ENCODE assay signal across 21 cellular contexts in the genomic region with DNA sequence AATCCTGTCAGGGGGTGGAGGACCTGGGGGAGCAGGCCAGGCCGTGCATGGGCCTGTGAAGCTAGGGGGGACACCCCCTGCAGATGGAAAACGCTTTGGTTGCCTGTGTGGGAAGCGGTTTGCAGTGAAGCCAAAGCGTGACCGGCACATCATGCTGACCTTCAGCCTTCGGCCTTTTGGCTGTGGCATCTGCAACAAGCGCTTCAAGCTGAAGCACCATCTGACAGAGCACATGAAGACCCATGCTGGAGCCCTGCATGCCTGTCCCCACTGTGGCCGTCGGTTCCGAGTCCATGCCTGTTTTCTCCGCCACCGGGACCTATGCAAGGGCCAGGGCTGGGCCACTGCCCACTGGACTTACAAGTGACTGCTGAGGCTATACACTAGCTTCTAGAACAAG. TPM values are rescaled to one million over a fixed set of nuclear protein-coding genes. Genes with fewer than 3 reads are reported as not detected.
DNase-seq lines count a peak whose midpoint lies in the region; ATAC-seq, FAIRE-seq and TF ChIP-seq lines count a peak whose summit lies in the region.
"Had no signal": no experiment of that assay in that cellular context is flagged by ENCODE, and none has a peak within 500 bp of the region (broad histone marks: within the 10 kb centered on the region; RNA-seq: fewer than 3 reads in every experiment).

No MANE protein-coding gene starts in this region.

- H3K4me2 ChIP-seq in K562 (ENCODE audit: insufficient read depth, low read length): no peak overlapping the region; the same call in 1 of the 2 replicates

- peak overlapping the region; percentile 38 for H3K4me3 Mint-ChIP-seq in T-helper 2 cell treated with Interferon-gamma antibody and Interleukin-4, amounts not matched to agents 5 μg/mL and 100 μg/mL, for 36 hours
- peak overlapping the region; percentile 98 for H3K4me3 Mint-ChIP-seq in CD8-positive, alpha-beta T cell
- peak overlapping the region; percentile 96 for H3K4me3 Mint-ChIP-seq in neural crest cell

- no peaks in the 10 kb centered on the region for H3K27me3 ChIP-seq in CD8-positive, alpha-beta T cell (ENCODE audit: insufficient read depth, low read length)
- H3K27me3 ChIP-seq in K562 (ENCODE audit: control insufficient read depth in 2 of 2, insufficient read depth in 2 of 2, low read length in 2 of 2): no peaks in the 10 kb centered on the region

- H3K9me1 ChIP-seq in K562 (ENCODE audit: control insufficient read depth, insufficient read depth, low read length): no peaks in the 10 kb centered on the region

- 97% methylated on average over 12 of the region's 12 CpGs for WGBS in K562 (ENCODE audit: insufficient coverage, low coverage, missing lambda C conversion rate)

- no peak for ATAC-seq in CD8-positive, alpha-beta T cell
- ATAC-seq in K562: no peak
- ATAC-seq in HG02798 (IDR thresholded peaks at IDR 0.05; ENCODE audit: poor library complexity, unreplicated experiment): no peak
- ATAC-seq in GM21717 (IDR thresholded peaks at IDR 0.05; ENCODE audit: unreplicated experiment): no peak
- ATAC-seq in HG03196 (IDR thresholded peaks at IDR 0.05; ENCODE audit: unreplicated experiment): no peak
- ATAC-seq: left colon, psoas muscle had no signal

- TF ChIP-seq EP300 in K562 (IDR thresholded peaks at IDR 0.05; ENCODE audit: low read length): no peak

- H3K4me3 ChIP-seq in CD8-positive, alpha-beta T cell (ENCODE audit: low read depth, low read length): no peak overlapping the region
- H3K4me3 ChIP-seq in K562: no peak overlapping the region

- peaks cover 6% of the 10 kb centered on the region for H3K36me3 Mint-ChIP-seq in T-helper 2 cell treated with Interferon-gamma antibody and Interleukin-4, amounts not matched to agents 5 μg/mL and 100 μg/mL, for 36 hours (ENCODE audit: low read depth)
- H3K36me3 Mint-ChIP-seq in CD8-positive, alpha-beta T cell: peaks cover 36% of the 10 kb centered on the region
- H3K36me3 Mint-ChIP-seq in neural crest cell (ENCODE audit: low read depth): peaks cover 30% of the 10 kb centered on the region

- BruUV-seq in K562 (replicated peaks; lab: Mats Ljungman, UMichigan): no TSS peak

- H3K9ac ChIP-seq in K562 (ENCODE audit: insufficient read depth in 1 of 2, low read depth in 2 of 2, low read length in 2 of 2): peak overlapping the region in 1 of 2 experiments; percentile 95; a peak in 2 of 4 replicates

- no peak for TF ChIP-seq CTCF in CD8-positive, alpha-beta T cell (IDR thresholded peaks at IDR 0.05)
- no peak for TF ChIP-seq CTCF in K562 (IDR thresholded peaks at IDR 0.05 in 2 of 3, conservative IDR thresholded peaks at IDR 0.05 in 1 of 3; ENCODE audit: insufficient read depth in 2 of 3, low read depth in 1 of 3, low read length in 3 of 3)
- no peak for TF ChIP-seq CTCF in neural crest cell (conservative IDR thresholded peaks at IDR 0.05)

- H3K27ac Mint-ChIP-seq in T-helper 2 cell treated with Interferon-gamma antibody and Interleukin-4, amounts not matched to agents 5 μg/mL and 100 μg/mL, for 36 hours: no peak overlapping the region
- no peak overlapping the region for H3K27ac Mint-ChIP-seq in CD8-positive, alpha-beta T cell
- no peak overlapping the region for H3K27ac Mint-ChIP-seq in neural crest cell (ENCODE audit: unreplicated experiment)

- no peak overlapping the region for H3K27ac ChIP-seq in CD8-positive, alpha-beta T cell (ENCODE audit: low read depth, low read length)
- H3K27ac ChIP-seq in K562 (ENCODE audit: extremely low read depth, low read depth, low read length): no peak overlapping the region
- H3K27ac ChIP-seq: 22Rv1, psoas muscle had no signal

- H2AFZ ChIP-seq in K562 (ENCODE audit: low read depth, low read length): no peak overlapping the region

- no peaks in the 10 kb centered on the region for H3K9me3 Mint-ChIP-seq in T-helper 2 cell treated with Interferon-gamma antibody and Interleukin-4, amounts not matched to agents 5 μg/mL and 100 μg/mL, for 36 hours
- no peaks in the 10 kb centered on the region for H3K9me3 Mint-ChIP-seq in CD8-positive, alpha-beta T cell
- peaks cover 3% of the 10 kb centered on the region for H3K9me3 Mint-ChIP-seq in neural crest cell
- H3K9me3 Mint-ChIP-seq: central memory CD8-positive, alpha-beta T cell had no signal

- H3K4me1 Mint-ChIP-seq in T-helper 2 cell treated with Interferon-gamma antibody and Interleukin-4, amounts not matched to agents 5 μg/mL and 100 μg/mL, for 36 hours (ENCODE audit: low read depth): peaks cover 16% of the 10 kb centered on the region
- peaks cover 43% of the 10 kb centered on the region for H3K4me1 Mint-ChIP-seq in CD8-positive, alpha-beta T cell (ENCODE audit: low read depth)
- peaks cover 21% of the 10 kb centered on the region for H3K4me1 Mint-ChIP-seq in neural crest cell

- no peaks in the 10 kb centered on the region for H3K27me3 Mint-ChIP-seq in T-helper 2 cell treated with Interferon-gamma antibody and Interleukin-4, amounts not matched to agents 5 μg/mL and 100 μg/mL, for 36 hours (ENCODE audit: low read depth)
- H3K27me3 Mint-ChIP-seq in CD8-positive, alpha-beta T cell (ENCODE audit: low read depth): no peaks in the 10 kb centered on the region
- H3K27me3 Mint-ChIP-seq in neural crest cell (ENCODE audit: low read depth): peaks cover 5% of the 10 kb centered on the region
- H3K27me3 Mint-ChIP-seq: central memory CD8-positive, alpha-beta T cell had no signal

- FAIRE-seq in K562 (lab: Jason Lieb, UNC): no peak
- FAIRE-seq: GM12891 had no signal

- intact Hi-C loops in CD8-positive, alpha-beta T cell (cut with DNase I, micrococcal nuclease): loop anchor here in 1 of 2 experiments (10.0 kb wide), 2 partner anchors 239 to 329 kb away; a partner anchor contains a TSS
- intact Hi-C loops in K562 (cut with micrococcal nuclease): no loop called here

- H4K20me1 ChIP-seq in K562 (replicated peaks; ENCODE audit: control insufficient read depth, insufficient read depth, low read length): no peaks in the 10 kb centered on the region

- POLR2A ChIA-PET in CD8-positive, alpha-beta T cell (lab: Charles Lee): interaction anchor here (1.2 kb wide), 1 partner anchor 25 kb away, joined by 4 read pairs; no protein-coding TSS in a partner anchor
- POLR2A ChIA-PET in K562 (lab: Yijun Ruan, JAX): no interaction called here

- H3K36me3 ChIP-seq in CD8-positive, alpha-beta T cell (ENCODE audit: insufficient read depth, low read length): no peaks in the 10 kb centered on the region
- H3K36me3 ChIP-seq in K562 (ENCODE audit: control insufficient read depth, insufficient read depth, low read length): peaks cover 27% of the 10 kb centered on the region

- no peak for DNase-seq in T-helper 2 cell treated with Interferon-gamma antibody and Interleukin-4, amounts not matched to agents 5 μg/mL and 100 μg/mL, for 36 hours (ENCODE audit: low spot score)
- DNase-seq in T-helper 2 cell (no peak), K562 (ENCODE audit: extremely low read depth in 1 of 4, low spot score in 3 of 4) (no peak), neural crest cell (ENCODE audit: low read depth, low spot score) (no peak)
- no peak for DNase-seq in CD8-positive, alpha-beta T cell
- DNase-seq: activated CD4-positive, alpha-beta T cell treated with anti-CD3 and anti-CD28 coated beads for 48 hours; activated CD8-positive, alpha-beta memory T cell treated with anti-CD3 and anti-CD28 coated beads, Interleukin-2, amount 50 U/mL, for 48 hours; activated gamma-delta T cell treated with Interleukin-2 at 50 U/mL for 16 hours; anterior cingulate cortex; Caco-2; head of caudate nucleus; left colon; mesenchymal stem cell; NCI-H1417; psoas muscle had no signal

- H3K4me1 ChIP-seq in CD8-positive, alpha-beta T cell (ENCODE audit: insufficient read depth, low read length): peaks cover 23% of the 10 kb centered on the region
- H3K4me1 ChIP-seq in K562 (replicated peaks in 1 of 2; ENCODE audit: control insufficient read depth in 2 of 2, insufficient read depth in 2 of 2, low read length in 2 of 2): peaks cover 16 to 20% of the 10 kb centered on the region in 2 experiments
- H3K4me1 ChIP-seq: Caco-2 had no signal

- no peak for TF ChIP-seq POLR2A in K562 (conservative IDR thresholded peaks at IDR 0.05)

- in situ Hi-C loops in K562 (cut with MboI): no loop called here

- CTCF ChIA-PET in CD8-positive, alpha-beta T cell (lab: Charles Lee): interaction anchor here (0.6 to 4.1 kb wide), 2 partner anchors 26 to 195 kb away, joined by 4 to 14 read pairs; no protein-coding TSS in a partner anchor
- CTCF ChIA-PET in K562 (lab: Yijun Ruan, JAX; ENCODE audit: low intra/inter-chr PET ratio): no interaction called here

- no peaks in the 10 kb centered on the region for H3K9me3 ChIP-seq in CD8-positive, alpha-beta T cell (ENCODE audit: low read length)
- no peaks in the 10 kb centered on the region for H3K9me3 ChIP-seq in K562 (replicated peaks; ENCODE audit: control insufficient read depth, insufficient read depth, low read depth, low read length)
- H3K9me3 ChIP-seq: Caco-2, psoas muscle had no signal

- no peak for TF ChIP-seq RAD21 in K562 (CRISPR knock-in tag; conservative IDR thresholded peaks at IDR 0.05 in 1 of 2, IDR thresholded peaks at IDR 0.05 in 1 of 2)

- H3K79me2 ChIP-seq in K562 (ENCODE audit: control insufficient read depth, insufficient read depth, low read length): peaks cover 35% of the 10 kb centered on the region

RNA-seq across cellular contexts. Expression of a gene that starts 1.8 kb away (rescaled TPM):
- 1 to 10 TPM; 7.1 to 9.5 TPM for total RNA-seq in CD8-positive, alpha-beta T cell
- total RNA-seq in K562 (2011; cell fraction: chromatin; rRNA removed; ENCODE audit: low replicate concordance): 14.2 and 31.6 TPM in 2 replicates
- 23.9 and 26.3 TPM in 2 replicates for total RNA-seq in K562 (2011; cell fraction: nucleolus; rRNA removed)
- total RNA-seq in K562 (2011; cell fraction: nucleoplasm; rRNA removed): 14.0 and 19.2 TPM in 2 replicates
- total RNA-seq in K562 (2014; rRNA removed) (10.4 and 15.0 TPM in 2 replicates), K562 (2014; rRNA removed; fragmentation: Illumina TruSeq; extraction: Trizol) (10.3 and 10.4 TPM in 2 replicates), K562 (2015; rRNA removed; fragmentation: Illumina TruSeq; extraction: Trizol) (12.7 and 13.1 TPM in 2 replicates), K562 (2021) (15.9 and 17.3 TPM in 2 replicates), neural crest cell (18.4 and 21.1 TPM in 2 replicates)
- polyA plus RNA-seq in K562 (2011; rRNA removed) (10.5 and 11.1 TPM in 2 replicates), K562 (2014; fragmentation: Illumina TruSeq; extraction: Trizol) (16.3 and 19.5 TPM in 2 replicates), K562 (2014; fragmentation: Nextera tagmentation; extraction: Ambion mirVana) (1 to 10 TPM; 1.9 to 2.5 TPM), K562 (2014; rRNA removed) (6.9 and 11.9 TPM in 2 replicates)
- polyA plus RNA-seq in K562 (2011; cell fraction: cytosol; rRNA removed): 7.8 and 10.3 TPM in 2 replicates
- 13.6 and 18.1 TPM in 2 replicates for polyA plus RNA-seq in K562 (2011; cell fraction: nucleus; rRNA removed)
- polyA plus RNA-seq in K562 (2012): 12.2 and 14.5 TPM in 2 replicates
- polyA minus RNA-seq in K562 (2011; rRNA and poly(A)+ RNA removed): 11.3 and 13.1 TPM in 2 replicates
- 11.1 and 15.7 TPM in 2 replicates for polyA minus RNA-seq in K562 (2011; cell fraction: cytosol; rRNA and poly(A)+ RNA removed)
- polyA minus RNA-seq in K562 (2011; cell fraction: nucleus; rRNA and poly(A)+ RNA removed): 6.6 and 10.3 TPM in 2 replicates

RNA-seq across cellular contexts. Expression of a gene that starts 36.3 kb away (rescaled TPM):
- 10 to 100 TPM; 54.3 to 64.1 TPM for total RNA-seq in CD8-positive, alpha-beta T cell
- total RNA-seq in K562 (2011; cell fraction: chromatin; rRNA removed; ENCODE audit: low replicate concordance): 66.9 and 126 TPM in 2 replicates
- 33.0 and 37.9 TPM in 2 replicates for total RNA-seq in K562 (2011; cell fraction: nucleolus; rRNA removed)
- total RNA-seq in K562 (2011; cell fraction: nucleoplasm; rRNA removed): 43.4 and 59.2 TPM in 2 replicates
- total RNA-seq in K562 (2014; rRNA removed): 2.5 and 2.9 TPM in 2 replicates
- total RNA-seq in K562 (2014; rRNA removed; fragmentation: Illumina TruSeq; extraction: Trizol): 1.9 and 2.6 TPM in 2 replicates
- total RNA-seq in K562 (2015; rRNA removed; fragmentation: Illumina TruSeq; extraction: Trizol): 3.2 and 3.8 TPM in 2 replicates
- 15.2 and 22.8 TPM in 2 replicates for total RNA-seq in K562 (2021)
- 4.4 and 8.2 TPM in 2 replicates for polyA plus RNA-seq in K562 (2011; rRNA removed)
- polyA plus RNA-seq in K562 (2011; cell fraction: cytosol; rRNA removed): 2.7 and 2.8 TPM in 2 replicates
- polyA plus RNA-seq in K562 (2011; cell fraction: nucleus; rRNA removed): 51.0 and 114 TPM in 2 replicates
- polyA plus RNA-seq in K562 (2012): 15.7 and 22.6 TPM in 2 replicates
- 13.9 and 14.2 TPM in 2 replicates for polyA plus RNA-seq in K562 (2014; fragmentation: Illumina TruSeq; extraction: Trizol)
- polyA plus RNA-seq in K562 (2014; fragmentation: Nextera tagmentation; extraction: Ambion mirVana): under 1 TPM; 0.01 to 0.06 TPM
- 14.2 and 14.6 TPM in 2 replicates for polyA plus RNA-seq in K562 (2014; rRNA removed)
- 4.1 and 4.2 TPM in 2 replicates for polyA minus RNA-seq in K562 (2011; rRNA and poly(A)+ RNA removed)
- polyA minus RNA-seq in K562 (2011; cell fraction: cytosol; rRNA and poly(A)+ RNA removed): 3.9 and 4.4 TPM in 2 replicates
- polyA minus RNA-seq in K562 (2011; cell fraction: nucleus; rRNA and poly(A)+ RNA removed): 10.8 and 12.3 TPM in 2 replicates
- total RNA-seq in neural crest cell: 72.4 and 73.5 TPM in 2 replicates

RNA-seq across cellular contexts. Expression of a gene that starts 38.2 kb away (rescaled TPM):
- total RNA-seq in CD8-positive, alpha-beta T cell: 100 to 1,000 TPM; 159 to 177 TPM
- total RNA-seq in K562 (2011; cell fraction: chromatin; rRNA removed; ENCODE audit: low replicate concordance): 90.7 and 171 TPM in 2 replicates
- total RNA-seq in K562 (2011; cell fraction: nucleolus; rRNA removed): 247 and 251 TPM in 2 replicates
- total RNA-seq in K562 (2011; cell fraction: nucleoplasm; rRNA removed): 190 and 192 TPM in 2 replicates
- 310 and 413 TPM in 2 replicates for total RNA-seq in K562 (2014; rRNA removed)
- total RNA-seq in K562 (2014; rRNA removed; fragmentation: Illumina TruSeq; extraction: Trizol): 192 and 203 TPM in 2 replicates
- total RNA-seq in K562 (2015; rRNA removed; fragmentation: Illumina TruSeq; extraction: Trizol): 316 and 317 TPM in 2 replicates
- 369 and 372 TPM in 2 replicates for total RNA-seq in K562 (2021)
- polyA plus RNA-seq in K562 (2011; rRNA removed): 166 and 178 TPM in 2 replicates
- polyA plus RNA-seq in K562 (2011; cell fraction: cytosol; rRNA removed): 269 and 458 TPM in 2 replicates
- 356 and 369 TPM in 2 replicates for polyA plus RNA-seq in K562 (2011; cell fraction: nucleus; rRNA removed)
- polyA plus RNA-seq in K562 (2012): 506 and 529 TPM in 2 replicates
- polyA plus RNA-seq in K562 (2014; fragmentation: Illumina TruSeq; extraction: Trizol): 264 and 434 TPM in 2 replicates
- polyA plus RNA-seq in K562 (2014; fragmentation: Nextera tagmentation; extraction: Ambion mirVana): 100 to 1,000 TPM; 653 to 682 TPM
- 296 and 360 TPM in 2 replicates for polyA plus RNA-seq in K562 (2014; rRNA removed)
- polyA minus RNA-seq in K562 (2011; rRNA and poly(A)+ RNA removed): 142 and 158 TPM in 2 replicates
- 90.0 and 120 TPM in 2 replicates for polyA minus RNA-seq in K562 (2011; cell fraction: cytosol; rRNA and poly(A)+ RNA removed)
- 56.4 and 86.2 TPM in 2 replicates for polyA minus RNA-seq in K562 (2011; cell fraction: nucleus; rRNA and poly(A)+ RNA removed)
- 319 and 326 TPM in 2 replicates for total RNA-seq in neural crest cell

RNA-seq across cellular contexts. Expression of a gene that starts 45.3 kb away (rescaled TPM):
- total RNA-seq in CD8-positive, alpha-beta T cell: 100 to 1,000 TPM; 560 to 588 TPM
- 151 and 284 TPM in 2 replicates for total RNA-seq in K562 (2011; cell fraction: chromatin; rRNA removed; ENCODE audit: low replicate concordance)
- total RNA-seq in K562 (2011; cell fraction: nucleolus; rRNA removed): 158 and 171 TPM in 2 replicates
- 141 and 150 TPM in 2 replicates for total RNA-seq in K562 (2011; cell fraction: nucleoplasm; rRNA removed)
- total RNA-seq in K562 (2014; rRNA removed) (27.3 and 29.7 TPM in 2 replicates), K562 (2014; rRNA removed; fragmentation: Illumina TruSeq; extraction: Trizol) (16.2 and 20.8 TPM in 2 replicates), K562 (2015; rRNA removed; fragmentation: Illumina TruSeq; extraction: Trizol) (29.6 and 33.7 TPM in 2 replicates), K562 (2021) (42.1 and 43.2 TPM in 2 replicates), neural crest cell (63.5 and 70.5 TPM in 2 replicates)
- polyA plus RNA-seq in K562 (2011; rRNA removed) (45.9 and 59.4 TPM in 2 replicates), K562 (2014; fragmentation: Illumina TruSeq; extraction: Trizol) (45.5 and 48.8 TPM in 2 replicates), K562 (2014; fragmentation: Nextera tagmentation; extraction: Ambion mirVana) (1 to 10 TPM; 3.7 to 4.0 TPM), K562 (2014; rRNA removed) (60.8 and 64.2 TPM in 2 replicates)
- 56.9 and 69.4 TPM in 2 replicates for polyA plus RNA-seq in K562 (2011; cell fraction: cytosol; rRNA removed)
- 359 and 410 TPM in 2 replicates for polyA plus RNA-seq in K562 (2011; cell fraction: nucleus; rRNA removed)
- polyA plus RNA-seq in K562 (2012): 42.7 and 85.4 TPM in 2 replicates
- polyA minus RNA-seq in K562 (2011; rRNA and poly(A)+ RNA removed): 21.9 and 26.4 TPM in 2 replicates
- 12.4 and 15.0 TPM in 2 replicates for polyA minus RNA-seq in K562 (2011; cell fraction: cytosol; rRNA and poly(A)+ RNA removed)
- 40.8 and 50.0 TPM in 2 replicates for polyA minus RNA-seq in K562 (2011; cell fraction: nucleus; rRNA and poly(A)+ RNA removed)

Comparison
In these comparisons a context has a peak if more than half of its experiments do, and no peak if none do; other contexts are left out.
1. H3K4me3 Mint-ChIP-seq: peak in every context shown above with its lines; median percentile 98 in CD8-positive, alpha-beta T cell; 96 in neural crest cell; 38 in T-helper 2 cell treated with Interferon-gamma antibody and Interleukin-4, amounts not matched to agents 5 μg/mL and 100 μg/mL, for 36 hours.